Comparison of ENCODE assay signal across 8 cellular contexts in genomic region chr1:168603501-168604107, GRCh38. TPM values are rescaled to one million over a fixed set of nuclear protein-coding genes. Genes with fewer than 3 reads are reported as not detected.
DNase-seq lines count a peak whose midpoint lies in the region; ATAC-seq and TF ChIP-seq lines count a peak whose summit lies in the region.

No MANE protein-coding gene starts in this region.

- H3K4me3 ChIP-seq in uterus, result no peak overlapping the region

- H3K4me1 Mint-ChIP-seq in progenitor cell of endocrine pancreas (ENCODE audit: low read depth), result peaks cover 2% of the 10 kb centered on the region

- no peak for TF ChIP-seq POLR2A in uterus (IDR thresholded peaks at IDR 0.05)

- no peaks in the 10 kb centered on the region for H3K9me3 Mint-ChIP-seq in activated naive CD4-positive, alpha-beta T cell treated with anti-CD3 and anti-CD28 coated beads, Interleukin-2, amount 50 U/mL, for 72 hours
- H3K9me3 Mint-ChIP-seq in progenitor cell of endocrine pancreas (ENCODE audit: low read depth), result no peaks in the 10 kb centered on the region

- intact Hi-C loops in Right ventricle myocardium superior (cut with DNase I), result loop anchor here (5.0 to 10.0 kb wide), 2 partner anchors 591 to 744 kb away; no protein-coding TSS in a partner anchor
- intact Hi-C loops in uterus (cut with DNase I; ENCODE audit: low total_unique reads), result loop anchor here (10.0 kb wide), 1 partner anchor 741 kb away; no protein-coding TSS in a partner anchor

- no peak overlapping the region for H3K4me3 Mint-ChIP-seq in progenitor cell of endocrine pancreas (ENCODE audit: low read depth)

- H3K27me3 Mint-ChIP-seq in progenitor cell of endocrine pancreas, result peaks cover 2% of the 10 kb centered on the region

- H3K36me3 ChIP-seq in uterus, result no peaks in the 10 kb centered on the region

- H3K9me3 ChIP-seq in uterus, result no peaks in the 10 kb centered on the region

- no peaks in the 10 kb centered on the region for H3K27me3 ChIP-seq in uterus

- no peak overlapping the region for H3K27ac Mint-ChIP-seq in activated naive CD4-positive, alpha-beta T cell treated with anti-CD3 and anti-CD28 coated beads, Interleukin-2, amount 50 U/mL, for 72 hours
- no peak overlapping the region for H3K27ac Mint-ChIP-seq in progenitor cell of endocrine pancreas

- DNase-seq in CMK (ENCODE audit: low read depth) (peak; percentile 46), NCI-H1092 treated with DMSO at 0.1 percent for 48 hours (lab: John Stamatoyannopoulos, UW) (peak; percentile 77), SKM-1 treated with dmso at 0.1 percent for 144 hours (lab: John Stamatoyannopoulos, UW; ENCODE audit: unreplicated experiment) (peak; percentile 63), Right ventricle myocardium superior (peak; percentile 83), progenitor cell of endocrine pancreas (ENCODE audit: low spot score, unreplicated experiment) (peak; percentile 69), uterus (peak; percentile 78 to 83)
- DNase-seq in activated naive CD4-positive, alpha-beta T cell treated with anti-CD3 and anti-CD28 coated beads, Interleukin-2, amount 50 U/mL, for 72 hours (ENCODE audit: low spot score in 2 of 2), result peak in 1 of 2 donors; percentile 59

- no peaks in the 10 kb centered on the region for H3K36me3 Mint-ChIP-seq in activated naive CD4-positive, alpha-beta T cell treated with anti-CD3 and anti-CD28 coated beads, Interleukin-2, amount 50 U/mL, for 72 hours
- H3K36me3 Mint-ChIP-seq in progenitor cell of endocrine pancreas (ENCODE audit: insufficient read depth), result no peaks in the 10 kb centered on the region

- H3K27ac ChIP-seq in uterus, result no peak overlapping the region

- H3K4me1 ChIP-seq in uterus, result no peaks in the 10 kb centered on the region

- peak; percentile 66 for ATAC-seq in GM21576 (IDR thresholded peaks at IDR 0.05; ENCODE audit: unreplicated experiment)
- ATAC-seq in activated naive CD4-positive, alpha-beta T cell treated with anti-CD3 and anti-CD28 coated beads, Interleukin-2, amount 50 U/mL, for 72 hours, result peak; percentile 80 to 83
- ATAC-seq in Right ventricle myocardium superior (ENCODE audit: poor library complexity), result peak; percentile 95

- TF ChIP-seq CTCF in progenitor cell of endocrine pancreas (IDR thresholded peaks at IDR 0.05; ENCODE audit: unreplicated experiment) (peak; percentile 91), uterus (IDR thresholded peaks at IDR 0.05) (peak; percentile 69 to 86 (median 80))

RNA-seq across cellular contexts. Expression of gene XCL1, which starts 27.2 kb away (rescaled TPM):
- total RNA-seq in activated naive CD4-positive, alpha-beta T cell treated with anti-CD3 and anti-CD28 coated beads, Interleukin-2, amount 50 U/mL, for 72 hours, result 1 to 10 TPM in 1 of 2 donors, not detected in 1; 5.9 TPM
- 0.48 TPM for total RNA-seq in Right ventricle myocardium superior
- total RNA-seq in progenitor cell of endocrine pancreas, result 0.44 and 0.91 TPM in 2 replicates
- total RNA-seq in uterus, result under 1 TPM in 2 of 4 donors, not detected in 2; 0.55 to 0.58 TPM

RNA-seq across cellular contexts. Expression of gene XCL2, which starts 59.8 kb away (rescaled TPM):
- total RNA-seq in activated naive CD4-positive, alpha-beta T cell treated with anti-CD3 and anti-CD28 coated beads, Interleukin-2, amount 50 U/mL, for 72 hours, result 1 to 10 TPM; 1.5 to 4.9 TPM
- not detected for total RNA-seq in Right ventricle myocardium superior
- total RNA-seq in progenitor cell of endocrine pancreas, result not detected in 2 replicates
- total RNA-seq in uterus, result not detected
